ENCODE assay signal across 12 cellular contexts in genomic region chr14:76138119-76138757, GRCh38. TPM values are rescaled to one million over a fixed set of nuclear protein-coding genes. Genes with fewer than 3 reads are reported as not detected.
DNase-seq lines count a peak whose midpoint lies in the region; ATAC-seq and TF ChIP-seq lines count a peak whose summit lies in the region.
"Had no signal": no experiment of that assay in that cellular context is flagged by ENCODE, and none has a peak within 500 bp of the region (broad histone marks: within the 10 kb centered on the region; RNA-seq: fewer than 3 reads in every experiment).

No MANE protein-coding gene starts in this region.

- H3K36me3 ChIP-seq in cardiac muscle cell (no peaks in the 10 kb centered on the region), neuronal stem cell (replicated peaks in 1 of 2; ENCODE audit: control insufficient read depth in 2 of 2, insufficient read depth in 2 of 2, low read length in 2 of 2) (no peaks in the 10 kb centered on the region), urinary bladder (ENCODE audit: insufficient read depth) (no peaks in the 10 kb centered on the region)
- H3K36me3 ChIP-seq: ovary had no signal

- no peak for TF ChIP-seq CTCF in cardiac muscle cell (IDR thresholded peaks at IDR 0.05; ENCODE audit: low read depth, low read length)
- no peak for TF ChIP-seq CTCF in fibroblast of the aortic adventitia (IDR thresholded peaks at IDR 0.05; ENCODE audit: insufficient read depth, low read length)

- peak overlapping the region; percentile 33 for H3K4me3 ChIP-seq in cardiac muscle cell
- H3K4me3 ChIP-seq in fibroblast of the aortic adventitia (ENCODE audit: low read depth, low read length): peak overlapping the region; percentile 17
- peak overlapping the region in 1 of 2 donors; percentile 46 for H3K4me3 ChIP-seq in neuronal stem cell (ENCODE audit: low read length in 2 of 2)
- H3K4me3 ChIP-seq in urinary bladder (ENCODE audit: low read depth, low read length): peak overlapping the region; percentile 20

- H3K27ac ChIP-seq in cardiac muscle cell (no peak overlapping the region), neuronal stem cell (replicated peaks; ENCODE audit: low read length) (peak overlapping the region; percentile 57), urinary bladder (ENCODE audit: low read depth) (no peak overlapping the region)
- H3K27ac ChIP-seq: ovary had no signal

- no peaks in the 10 kb centered on the region for H3K4me1 ChIP-seq in cardiac muscle cell (ENCODE audit: low read depth)
- peaks cover 0 to 9% of the 10 kb centered on the region in 2 donors for H3K4me1 ChIP-seq in neuronal stem cell (ENCODE audit: control insufficient read depth in 2 of 2, insufficient read depth in 1 of 2, low read depth in 1 of 2, low read length in 2 of 2)
- no peaks in the 10 kb centered on the region for H3K4me1 ChIP-seq in urinary bladder (ENCODE audit: insufficient read depth)

- peak overlapping the region; percentile 55 for H3K4me2 ChIP-seq in neuronal stem cell (ENCODE audit: insufficient read depth, low read length, poor library complexity, severe bottlenecking)

- no peak overlapping the region for H2BK5ac ChIP-seq in neuronal stem cell (ENCODE audit: low read length)

- H4K91ac ChIP-seq in neuronal stem cell (ENCODE audit: low read depth, low read length, poor library complexity): no peak overlapping the region

- peaks cover 15% of the 10 kb centered on the region for H3K27me3 ChIP-seq in cardiac muscle cell
- H3K27me3 ChIP-seq in neuronal stem cell (ENCODE audit: control insufficient read depth in 3 of 3, insufficient read depth in 3 of 3, low read depth in 1 of 3, low read length in 3 of 3): peaks cover 0 to 71% (median 24%) of the 10 kb centered on the region in 3 experiments
- H3K27me3 ChIP-seq: ovary had no signal

- no peak for DNase-seq in cardiac muscle cell (ENCODE audit: low read depth in 1 of 2, low spot score in 1 of 2)
- DNase-seq in Right ventricle myocardium superior: no peak
- DNase-seq in fibroblast of the aortic adventitia (ENCODE audit: low read depth): no peak
- DNase-seq in neuronal stem cell (ENCODE audit: low spot score): no peak
- no peak for DNase-seq in RKO (ENCODE audit: low spot score)
- DNase-seq in NCI-H1048 (lab: John Stamatoyannopoulos, UW): no peak
- DNase-seq in activated gamma-delta T cell treated with Interleukin-2 at 50 U/mL for 16 hours: no peak
- DNase-seq: kidney; ovary; stimulated activated CD4-positive, alpha-beta T cell treated with anti-CD3 and anti-CD28 coated beads, Interleukin-4, amount 100 ng/mL, for 4 hours; T-cell had no signal

- H2BK15ac ChIP-seq in neuronal stem cell (ENCODE audit: low read length): no peak overlapping the region

- no peak overlapping the region for H2AK5ac ChIP-seq in neuronal stem cell (ENCODE audit: low read depth, low read length)

- no peak for ATAC-seq in Right ventricle myocardium superior (ENCODE audit: poor library complexity)
- ATAC-seq: T-cell had no signal

- no peak overlapping the region for H2BK120ac ChIP-seq in neuronal stem cell (ENCODE audit: low read depth, low read length)

- H3K9me3 ChIP-seq in cardiac muscle cell (ENCODE audit: low read depth) (no peaks in the 10 kb centered on the region), neuronal stem cell (replicated peaks in 1 of 2; ENCODE audit: control insufficient read depth in 2 of 2, insufficient read depth in 1 of 2, low read depth in 1 of 2, low read length in 2 of 2) (no peaks in the 10 kb centered on the region)

- H3K9ac ChIP-seq in neuronal stem cell (ENCODE audit: low read depth, low read length, poor library complexity): no peak overlapping the region

- WGBS in neuronal stem cell (ENCODE audit: extremely low coverage in 2 of 2, insufficient read length in 2 of 2, insufficient replicate concordance in 1 of 2), 2 donors: no CpG with 5 or more reads among the region's 24 CpGs
- 20% methylated on average over 24 of the region's 24 CpGs for WGBS in urinary bladder

- no peak overlapping the region for H3K14ac ChIP-seq in neuronal stem cell (ENCODE audit: low read length)

- H2AFZ ChIP-seq in neuronal stem cell (ENCODE audit: low read length): peak overlapping the region; percentile 97

- intact Hi-C loops in Right ventricle myocardium superior (cut with DNase I): no loop called here

- H2BK12ac ChIP-seq in neuronal stem cell (ENCODE audit: low read length): no peak overlapping the region

- no peak overlapping the region for H3K23ac ChIP-seq in neuronal stem cell (ENCODE audit: low read depth, low read length, poor library complexity)

- H3K18ac ChIP-seq in neuronal stem cell (ENCODE audit: low read length): no peak overlapping the region

- no peaks in the 10 kb centered on the region for H3K79me1 ChIP-seq in neuronal stem cell (ENCODE audit: low read depth, low read length)

- no peak overlapping the region for H4K8ac ChIP-seq in neuronal stem cell (ENCODE audit: low read depth, low read length)

- H3K4ac ChIP-seq in neuronal stem cell (ENCODE audit: low read length): no peak overlapping the region

RNA-seq across cellular contexts. Expression of gene GPATCH2L, which starts 13.5 kb away (rescaled TPM):
- total RNA-seq in cardiac muscle cell (49.6 and 91.4 TPM in 2 replicates), Right ventricle myocardium superior (20.4 TPM), fibroblast of the aortic adventitia (ENCODE audit: low replicate concordance) (47.9 and 57.6 TPM in 2 replicates), urinary bladder (80.1 TPM)
- polyA plus RNA-seq in cardiac muscle cell (18.2 and 28.1 TPM in 2 replicates), urinary bladder (18.5 TPM)
- 19.3 TPM for polyA plus RNA-seq in neuronal stem cell (2013, experiment 1 of 2)
- polyA plus RNA-seq in neuronal stem cell (2013, experiment 2 of 2): 18.4 TPM
